Comparison of ENCODE assay signal across 8 cellular contexts in the genomic region with DNA sequence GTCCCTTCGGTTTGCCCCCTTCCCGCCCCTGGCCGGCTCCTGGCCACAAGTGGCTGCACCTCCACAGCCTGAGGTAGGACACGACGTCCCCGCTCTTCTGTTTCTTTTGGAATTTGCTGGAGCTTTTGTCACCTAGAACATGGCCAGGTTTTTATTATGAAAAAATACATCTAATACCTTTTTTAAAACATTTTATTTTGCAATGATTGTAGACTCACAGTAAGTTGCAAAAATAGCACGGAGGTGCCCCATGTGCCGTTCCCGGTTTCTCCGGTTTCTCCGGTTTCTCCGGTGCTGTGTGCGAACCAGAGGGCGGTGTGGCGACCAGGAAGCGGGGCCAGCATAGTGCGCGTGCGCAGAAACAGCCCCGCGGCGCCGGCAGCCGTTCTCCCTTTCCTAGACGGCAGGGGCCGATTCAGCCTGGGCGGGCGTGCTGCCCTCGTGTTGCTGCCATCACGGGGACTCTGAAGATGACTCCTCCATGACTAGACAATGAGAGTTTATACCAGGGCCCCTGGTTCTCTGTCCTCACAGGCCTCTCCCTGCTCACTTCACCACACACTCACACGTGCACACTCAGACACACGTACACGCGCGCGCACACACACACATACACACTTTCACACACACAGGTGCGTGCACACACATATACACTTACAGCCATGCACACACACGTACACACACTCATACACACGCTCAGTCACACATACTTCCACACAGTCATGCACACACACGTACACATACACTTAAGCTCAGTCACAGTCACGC.
DNase-seq lines count a peak whose midpoint lies in the region; ATAC-seq and TF ChIP-seq lines count a peak whose summit lies in the region.

No MANE protein-coding gene starts in this region.

- H3K27ac ChIP-seq in 22Rv1: peak overlapping the region; percentile 33; the same call in 1 of the 2 replicates
- no peak overlapping the region for H3K27ac ChIP-seq in subcutaneous abdominal adipose tissue (ENCODE audit: low read depth, low read length)

- H3K36me3 Mint-ChIP-seq in activated T-helper 17 cell treated with anti-CD3 and anti-CD28 coated beads, Interleukin-2, amount 50 U/mL, for 72 hours (ENCODE audit: low read depth): no peaks in the 10 kb centered on the region

- peak overlapping the region; percentile 58 for H3K27ac Mint-ChIP-seq in activated T-helper 17 cell treated with anti-CD3 and anti-CD28 coated beads, Interleukin-2, amount 50 U/mL, for 72 hours

- peak overlapping the region in 3 of 5 donors; percentile 6 to 71 (median 63) for H3K9ac ChIP-seq in subcutaneous abdominal adipose tissue (ENCODE audit: low read length in 5 of 5)

- H3K27me3 ChIP-seq in subcutaneous abdominal adipose tissue (ENCODE audit: control insufficient read depth in 5 of 5, insufficient read depth in 4 of 5, low read length in 5 of 5): peaks cover 0 to 2% (median 0%) of the 10 kb centered on the region in 5 donors

- peak overlapping the region; percentile 74 for H3K4me3 Mint-ChIP-seq in activated T-helper 17 cell treated with anti-CD3 and anti-CD28 coated beads, Interleukin-2, amount 50 U/mL, for 72 hours

- H3K4me1 Mint-ChIP-seq in activated T-helper 17 cell treated with anti-CD3 and anti-CD28 coated beads, Interleukin-2, amount 50 U/mL, for 72 hours: peaks cover 32% of the 10 kb centered on the region

- H3K4me3 ChIP-seq in fibroblast of the aortic adventitia (ENCODE audit: low read depth, low read length) (peak overlapping the region; percentile 49), subcutaneous abdominal adipose tissue (ENCODE audit: low read depth in 1 of 5, low read length in 5 of 5) (peak overlapping the region; percentile 47 to 69 (median 64))

- no peaks in the 10 kb centered on the region for H3K36me3 ChIP-seq in subcutaneous abdominal adipose tissue (ENCODE audit: control insufficient read depth in 5 of 5, insufficient read depth in 5 of 5, low read length in 5 of 5)

- H3K27me3 Mint-ChIP-seq in activated T-helper 17 cell treated with anti-CD3 and anti-CD28 coated beads, Interleukin-2, amount 50 U/mL, for 72 hours: no peaks in the 10 kb centered on the region

- no peaks in the 10 kb centered on the region for H3K9me3 Mint-ChIP-seq in activated T-helper 17 cell treated with anti-CD3 and anti-CD28 coated beads, Interleukin-2, amount 50 U/mL, for 72 hours

- no peaks in the 10 kb centered on the region for H3K9me3 ChIP-seq in subcutaneous abdominal adipose tissue (ENCODE audit: control insufficient read depth in 5 of 5, low read length in 5 of 5)

- ATAC-seq in GM18868 (IDR thresholded peaks at IDR 0.05; ENCODE audit: unreplicated experiment): peak; percentile 69
- ATAC-seq in activated T-helper 17 cell treated with anti-CD3 and anti-CD28 coated beads, Interleukin-2, amount 50 U/mL, for 72 hours (replicated peaks): peak; percentile 89

- DNase-seq in HUDEP-2 (lab: John Stamatoyannopoulos, UW; ENCODE audit: unreplicated experiment in 76 of 76) (peak in 74 of 76 experiments; percentile 47 to 97 (median 78)), RPMI8226 (peak; percentile 77), fibroblast of the aortic adventitia (ENCODE audit: low read depth) (peak; percentile 65), nucleus accumbens (lab: John Stamatoyannopoulos, UW) (peak in 49 of 56 donors; percentile 15 to 83 (median 55))

- H3K4me1 ChIP-seq in subcutaneous abdominal adipose tissue (ENCODE audit: control insufficient read depth in 5 of 5, insufficient read depth in 5 of 5, low read length in 5 of 5): peaks cover 5 to 20% (median 14%) of the 10 kb centered on the region in 5 donors

- TF ChIP-seq CTCF in 22Rv1 (IDR thresholded peaks at IDR 0.05) (peak; percentile 23; the same call in 1 of the 2 replicates), fibroblast of the aortic adventitia (IDR thresholded peaks at IDR 0.05; ENCODE audit: insufficient read depth, low read length) (peak; percentile 12)
